ENCODE assay signal across 8 cellular contexts in genomic region chr3:42654331-42655201, GRCh38. TPM values are rescaled to one million over a fixed set of nuclear protein-coding genes. Genes with fewer than 3 reads are reported as not detected.
DNase-seq lines count a peak whose midpoint lies in the region; ATAC-seq and TF ChIP-seq lines count a peak whose summit lies in the region.

No MANE protein-coding gene starts in this region.

- H3K4me3 ChIP-seq in BJ (ENCODE audit: low read depth, low read length) = peak overlapping the region; percentile 74
- peak overlapping the region; percentile 91 for H3K4me3 ChIP-seq in thoracic aorta

- H3K27ac ChIP-seq in thoracic aorta = peak overlapping the region; percentile 92 to 97

- no peaks in the 10 kb centered on the region for H3K9me3 ChIP-seq in thoracic aorta

- no peak overlapping the region for H3K27ac Mint-ChIP-seq in memory B cell

- H3K4me1 ChIP-seq in thoracic aorta (ENCODE audit: control insufficient read depth in 1 of 2, low read depth in 2 of 2) = peaks cover 36 to 77% of the 10 kb centered on the region in 2 donors

- peak overlapping the region; percentile 53 for H3K4me3 Mint-ChIP-seq in memory B cell

- H3K9me3 Mint-ChIP-seq in memory B cell = no peaks in the 10 kb centered on the region

- CTCF ChIA-PET in BJ (lab: Yijun Ruan, JAX) = interaction anchor here (1.1 to 1.3 kb wide), 4 partner anchors 11 to 100 kb away, joined by 3 to 5 read pairs (median 3); no protein-coding TSS in a partner anchor

- ATAC-seq in GM21423 (IDR thresholded peaks at IDR 0.05; ENCODE audit: unreplicated experiment) (peak; percentile 16), memory B cell (ENCODE audit: low read depth) (peak; percentile 47), thoracic aorta (ENCODE audit: insufficient number of reproducible peaks, low FRiP score, low read depth) (no peak), HG03457 (IDR thresholded peaks at IDR 0.05; ENCODE audit: unreplicated experiment) (no peak)

- H3K27me3 ChIP-seq in BJ (ENCODE audit: control insufficient read depth, insufficient read depth, low read length) (no peaks in the 10 kb centered on the region), thoracic aorta (replicated peaks; ENCODE audit: insufficient read depth) (no peaks in the 10 kb centered on the region)

- H3K36me3 ChIP-seq in BJ (ENCODE audit: control insufficient read depth, insufficient read depth, low read length) (peaks cover 17% of the 10 kb centered on the region), thoracic aorta (peaks cover 11% of the 10 kb centered on the region)

- peaks cover 21% of the 10 kb centered on the region for H3K4me1 Mint-ChIP-seq in memory B cell

- H3K27me3 Mint-ChIP-seq in memory B cell = peaks cover 5% of the 10 kb centered on the region

- DNase-seq in BJ (ENCODE audit: low read depth) (no peak), SW480 (ENCODE audit: low spot score) (peak; percentile 11), epidermal melanocyte (ENCODE audit: insufficient read length, low spot score) (peak; percentile 69), memory B cell (ENCODE audit: low spot score in 2 of 2) (peak in 1 of 2 donors; percentile 19), thoracic aorta (ENCODE audit: low spot score) (no peak)
- DNase-seq in stimulated activated CD4-positive, alpha-beta T cell treated with anti-CD3 and anti-CD28 coated beads, Interleukin-12 subunit alpha, Interleukin-12 subunit beta, amount 100 ng/mL, for 4 hours = no peak

- TF ChIP-seq CTCF in BJ (IDR thresholded peaks at IDR 0.05; ENCODE audit: insufficient read depth, low read depth, low read length) (no peak; the same call in 1 of the 2 replicates), thoracic aorta (IDR thresholded peaks at IDR 0.05) (no peak)

- POLR2A ChIA-PET in BJ (lab: Charles Lee) = no interaction called here

- no peaks in the 10 kb centered on the region for H3K36me3 Mint-ChIP-seq in memory B cell

RNA-seq across cellular contexts. Expression of gene ZBTB47, which starts 1.1 kb away (rescaled TPM):
- 19.2 and 30.1 TPM in 2 replicates for polyA plus RNA-seq in BJ (2011; rRNA removed)
- 28.4 and 37.8 TPM in 2 replicates for polyA minus RNA-seq in BJ (2011; rRNA and poly(A)+ RNA removed)
- 100 to 1,000 TPM in 1 of 2 donors, 10 to 100 TPM in 1; 84.2 to 108 TPM for total RNA-seq in thoracic aorta

RNA-seq across cellular contexts. Expression of gene KLHL40, which starts 30.8 kb away (rescaled TPM):
- polyA plus RNA-seq in BJ (2011; rRNA removed) = not detected in 2 replicates
- not detected in 2 replicates for polyA minus RNA-seq in BJ (2011; rRNA and poly(A)+ RNA removed)
- not detected for total RNA-seq in thoracic aorta

RNA-seq across cellular contexts. Expression of gene HHATL, which starts 48.0 kb away (rescaled TPM):
- not detected in 2 replicates for polyA plus RNA-seq in BJ (2011; rRNA removed)
- polyA minus RNA-seq in BJ (2011; rRNA and poly(A)+ RNA removed) = not detected in 2 replicates
- not detected for total RNA-seq in thoracic aorta

RNA-seq across cellular contexts. Expression of gene NKTR, which starts 54.1 kb away (rescaled TPM):
- polyA plus RNA-seq in BJ (2011; rRNA removed) = 19.0 and 37.6 TPM in 2 replicates
- 13.5 and 17.2 TPM in 2 replicates for polyA minus RNA-seq in BJ (2011; rRNA and poly(A)+ RNA removed)
- 100 to 1,000 TPM; 159 to 210 TPM for total RNA-seq in thoracic aorta

Comparison
In these comparisons a context has a peak if more than half of its experiments do, and no peak if none do; other contexts are left out.
1. DNase-seq: peak in SW480 (single experiment) and epidermal melanocyte (single experiment); none in BJ (single experiment), thoracic aorta (single experiment) and stimulated activated CD4-positive, alpha-beta T cell treated with anti-CD3 and anti-CD28 coated beads, Interleukin-12 subunit alpha, Interleukin-12 subunit beta, amount 100 ng/mL, for 4 hours (single experiment).
2. ATAC-seq: peak in GM21423 (single experiment) and memory B cell (single experiment); none in thoracic aorta (single experiment) and HG03457 (single experiment).